1 cellular context compared by ENCODE assay signal in genomic region chr7:144629011-144629410, GRCh38.
TF ChIP-seq lines count a peak whose summit lies in the region.

No MANE protein-coding gene starts in this region.

TF ChIP-seq in GM23338, 12 proteins besides CTCF, POLR2A, EP300 and RAD21 (continued from another document):
- TF ChIP-seq REST (IDR thresholded peaks at IDR 0.05; ENCODE audit: unreplicated experiment): no peak
- no peak for TF ChIP-seq EZH2 (IDR thresholded peaks at IDR 0.05; ENCODE audit: low read depth, unreplicated experiment)
- TF ChIP-seq ETS1 (IDR thresholded peaks at IDR 0.05): no peak
